1 cellular context compared by ENCODE assay signal in the genomic region with DNA sequence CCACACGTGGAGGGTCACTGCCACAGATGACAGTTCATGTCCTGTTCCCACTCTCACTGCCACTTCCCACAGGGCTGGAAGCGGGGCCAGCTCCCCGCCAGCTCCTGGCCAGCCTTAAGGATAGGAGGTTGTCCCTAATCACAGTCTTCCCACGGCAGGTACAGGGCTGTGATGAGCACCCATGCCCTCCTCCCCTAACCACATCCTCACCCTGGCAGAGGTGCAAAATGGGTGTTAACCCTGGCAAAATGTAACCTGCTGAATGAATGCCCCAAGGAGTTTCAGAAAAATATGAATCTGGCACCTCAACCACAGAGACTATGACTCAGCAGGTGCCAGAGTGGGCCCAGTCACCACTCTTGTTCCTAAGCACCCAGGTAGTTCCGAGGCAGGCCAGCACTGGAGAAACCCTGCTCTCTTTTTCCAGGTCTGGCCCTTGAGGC.
TF ChIP-seq lines count a peak whose summit lies in the region.

No MANE protein-coding gene starts in this region.

TF ChIP-seq in H1, 55 proteins besides CTCF, POLR2A, EP300 and RAD21 (continued from another document):
- TF ChIP-seq SIX5 (IDR thresholded peaks at IDR 0.05; ENCODE audit: low read depth, low read length) (no peak), HDAC2 (IDR thresholded peaks at IDR 0.05; ENCODE audit: borderline replicate concordance in 1 of 2, low read depth in 2 of 2, low read length in 2 of 2) (no peak), BRCA1 (IDR thresholded peaks at IDR 0.05; ENCODE audit: low read depth, low read length) (no peak), KDM4A (IDR thresholded peaks at IDR 0.05; ENCODE audit: low read depth, low read length, severe bottlenecking) (no peak), SIN3A (conservative IDR thresholded peaks at IDR 0.05 in 1 of 2, IDR thresholded peaks at IDR 0.05 in 1 of 2; ENCODE audit: low read depth in 1 of 2, low read length in 2 of 2) (no peak), JUND (IDR thresholded peaks at IDR 0.05; ENCODE audit: low read length) (no peak), TAF1 (IDR thresholded peaks at IDR 0.05; ENCODE audit: low read depth, low read length) (no peak), TBP (IDR thresholded peaks at IDR 0.05; ENCODE audit: low read depth, low read length) (no peak), EZH2 (IDR thresholded peaks at IDR 0.05; ENCODE audit: low read depth, low read length, severe bottlenecking) (no peak)
- TF ChIP-seq, protein P1, sequence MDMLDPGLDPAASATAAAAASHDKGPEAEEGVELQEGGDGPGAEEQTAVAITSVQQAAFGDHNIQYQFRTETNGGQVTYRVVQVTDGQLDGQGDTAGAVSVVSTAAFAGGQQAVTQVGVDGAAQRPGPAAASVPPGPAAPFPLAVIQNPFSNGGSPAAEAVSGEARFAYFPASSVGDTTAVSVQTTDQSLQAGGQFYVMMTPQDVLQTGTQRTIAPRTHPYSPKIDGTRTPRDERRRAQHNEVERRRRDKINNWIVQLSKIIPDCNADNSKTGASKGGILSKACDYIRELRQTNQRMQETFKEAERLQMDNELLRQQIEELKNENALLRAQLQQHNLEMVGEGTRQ (IDR thresholded peaks at IDR 0.05; ENCODE audit: low read length), result no peak
